In genomic region chr16:4536391-4537106, GRCh38 we compare ENCODE assay signal across 10 cellular contexts. TPM values are rescaled to one million over a fixed set of nuclear protein-coding genes. Genes with fewer than 3 reads are reported as not detected.
DNase-seq lines count a peak whose midpoint lies in the region; ATAC-seq and TF ChIP-seq lines count a peak whose summit lies in the region.
"Had no signal": no experiment of that assay in that cellular context is flagged by ENCODE, and none has a peak within 500 bp of the region (broad histone marks: within the 10 kb centered on the region; RNA-seq: fewer than 3 reads in every experiment).

No MANE protein-coding gene starts in this region.

- no peak for ATAC-seq in HG02571 (IDR thresholded peaks at IDR 0.05; ENCODE audit: unreplicated experiment)

- peak overlapping the region; percentile 44 for H3K4me3 Mint-ChIP-seq in Calu3 (ENCODE audit: low read depth, unreplicated experiment)
- H3K4me3 Mint-ChIP-seq in nephron progenitor cell = peak overlapping the region; percentile 82

- DNase-seq in Calu3 (no peak), NCI-H2171 (lab: John Stamatoyannopoulos, UW) (peak; percentile 22), nephron progenitor cell (no peak), putamen (ENCODE audit: low spot score) (no peak)
- DNase-seq in stimulated activated CD4-positive, alpha-beta T cell treated with anti-CD3 and anti-CD28 coated beads, Interleukin-4, amount 100 ng/mL, for 4 hours = no peak
- DNase-seq in stimulated activated CD4-positive, alpha-beta T cell treated with anti-CD3 and anti-CD28 coated beads, Interleukin-4, amount 100 ng/mL, for 1 hour = no peak
- DNase-seq: GOT3, NCI-H1930 had no signal

- H3K27ac Mint-ChIP-seq in Calu3 (ENCODE audit: unreplicated experiment) = no peak overlapping the region
- no peak overlapping the region for H3K27ac Mint-ChIP-seq in nephron progenitor cell

- TF ChIP-seq CTCF in Calu3 (IDR thresholded peaks at IDR 0.05; ENCODE audit: unreplicated experiment) (no peak), nephron progenitor cell (IDR thresholded peaks at IDR 0.05) (no peak)

- CTCF ChIA-PET in Calu3 (lab: Charles Lee) = interaction anchor here (0.7 kb wide), 1 partner anchor 12 kb away, joined by 4 read pairs; no protein-coding TSS in a partner anchor

- H3K27me3 Mint-ChIP-seq in Calu3 (ENCODE audit: unreplicated experiment) = peaks cover 41% of the 10 kb centered on the region
- peaks cover 24% of the 10 kb centered on the region for H3K27me3 Mint-ChIP-seq in nephron progenitor cell (ENCODE audit: low read depth, poor library complexity)

- intact Hi-C loops in Calu3 (cut with micrococcal nuclease; ENCODE audit: unreplicated experiment) = no loop called here

- H3K4me1 Mint-ChIP-seq in Calu3 (ENCODE audit: low read depth, unreplicated experiment) (no peaks in the 10 kb centered on the region), nephron progenitor cell (peaks cover 46% of the 10 kb centered on the region)

- peaks cover 22% of the 10 kb centered on the region for H3K36me3 Mint-ChIP-seq in Calu3 (ENCODE audit: insufficient read depth, unreplicated experiment)
- peaks cover 56% of the 10 kb centered on the region for H3K36me3 Mint-ChIP-seq in nephron progenitor cell (ENCODE audit: low read depth)

- H3K9me3 Mint-ChIP-seq in Calu3 (ENCODE audit: low read depth, unreplicated experiment) = peaks cover 4% of the 10 kb centered on the region
- H3K9me3 Mint-ChIP-seq in nephron progenitor cell = peaks cover 39% of the 10 kb centered on the region

- BruUV-seq in Calu3 (replicated peaks; lab: Mats Ljungman, UMichigan) = no TSS peak

- H3K27ac ChIP-seq in cingulate gyrus (ENCODE audit: low read depth, low read length) = peak overlapping the region; percentile 98

RNA-seq across cellular contexts. Expression of gene CDIP1, which starts 2.0 kb away (rescaled TPM):
- total RNA-seq in Calu3 (2022) = 6.2 and 7.9 TPM in 2 replicates

RNA-seq across cellular contexts. Expression of gene C16orf96, which starts 19.6 kb away (rescaled TPM):
- total RNA-seq in Calu3 (2022) = not detected in 2 replicates
